Comparison of ENCODE assay signal across 17 cellular contexts in the genomic region with DNA sequence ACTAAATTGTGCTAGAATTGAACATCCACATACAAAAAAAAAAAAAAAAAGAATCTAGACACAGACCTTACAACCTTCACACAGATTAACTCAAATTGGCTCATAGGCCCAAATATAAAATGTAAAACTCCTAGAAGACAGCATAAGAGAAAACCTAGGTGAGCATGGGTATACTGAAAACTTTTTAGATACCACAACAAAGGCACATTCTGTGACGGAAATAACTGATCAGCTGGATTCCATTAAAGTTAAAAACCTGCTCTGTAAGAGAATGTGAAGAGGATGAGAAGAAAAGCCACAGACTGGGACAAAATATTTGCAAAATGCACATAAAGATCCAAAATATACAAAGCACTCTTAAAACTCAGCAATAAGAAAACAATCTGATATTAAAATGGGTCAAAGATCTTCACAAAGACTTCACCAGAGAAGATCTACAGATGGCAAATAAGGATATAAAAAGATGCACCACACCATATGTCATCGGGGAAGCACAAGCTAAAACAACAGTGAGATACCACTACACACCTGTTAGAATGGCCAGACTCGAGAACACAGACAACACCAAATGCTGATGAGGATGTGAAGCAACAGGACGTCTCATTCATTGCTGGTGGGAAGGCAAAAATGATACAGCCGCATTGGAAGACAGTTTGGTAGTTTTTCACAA.
A peak's percentile ranks its signal among the peaks of the same experiment; 100 is the strongest.
DNase-seq lines count a peak whose midpoint lies in the region; ATAC-seq and TF ChIP-seq lines count a peak whose summit lies in the region.
"Had no signal": no experiment of that assay in that cellular context is flagged by ENCODE, and none has a peak within 500 bp of the region (broad histone marks: within the 10 kb centered on the region; RNA-seq: fewer than 3 reads in every experiment).

No MANE protein-coding gene starts in this region.

- peak; percentile 33 for ATAC-seq in activated CD8-positive, alpha-beta T cell treated with anti-CD3 and anti-CD28 coated beads, Interleukin-2, amount 10 ng/mL, durations not matched to agents 7 days and 5 days
- ATAC-seq in gastroesophageal sphincter (no peak), HG03460 (IDR thresholded peaks at IDR 0.05; ENCODE audit: unreplicated experiment) (no peak), GM23338 (no peak)

- no peaks in the 10 kb centered on the region for H4K20me1 ChIP-seq in GM23338 (replicated peaks; ENCODE audit: insufficient read depth)
- H4K20me1 ChIP-seq: BLaER1 had no signal

- CTCF ChIA-PET in activated CD8-positive, alpha-beta T cell treated with anti-CD3 and anti-CD28 coated beads, Interleukin-2, amount 10 ng/mL, durations not matched to agents 7 days and 5 days (lab: Charles Lee): no interaction called here

- H3K27me3 ChIP-seq in gastroesophageal sphincter: no peaks in the 10 kb centered on the region
- no peaks in the 10 kb centered on the region for H3K27me3 ChIP-seq in GM23338 (ENCODE audit: insufficient read depth)
- H3K27me3 ChIP-seq: BLaER1 had no signal

- H3K9me3 Mint-ChIP-seq in activated naive CD4-positive, alpha-beta T cell treated with anti-CD3 and anti-CD28 coated beads, Interleukin-2, amount 50 U/mL, for 24 hours: peaks cover 8% of the 10 kb centered on the region
- peaks cover 5% of the 10 kb centered on the region for H3K9me3 Mint-ChIP-seq in activated CD8-positive, alpha-beta T cell treated with anti-CD3 and anti-CD28 coated beads, Interleukin-2, amount 10 ng/mL, durations not matched to agents 7 days and 5 days (ENCODE audit: insufficient read depth)
- H3K9me3 Mint-ChIP-seq in GM23338: no peaks in the 10 kb centered on the region
- H3K9me3 Mint-ChIP-seq: HFFc6 had no signal

- peak overlapping the region; percentile 0 for H3K27ac Mint-ChIP-seq in activated naive CD4-positive, alpha-beta T cell treated with anti-CD3 and anti-CD28 coated beads, Interleukin-2, amount 50 U/mL, for 24 hours
- no peak overlapping the region for H3K27ac Mint-ChIP-seq in activated CD8-positive, alpha-beta T cell treated with anti-CD3 and anti-CD28 coated beads, Interleukin-2, amount 10 ng/mL, durations not matched to agents 7 days and 5 days
- H3K27ac Mint-ChIP-seq in GM23338: no peak overlapping the region
- H3K27ac Mint-ChIP-seq: HFFc6 had no signal

- H3K4me3 Mint-ChIP-seq in activated naive CD4-positive, alpha-beta T cell treated with anti-CD3 and anti-CD28 coated beads, Interleukin-2, amount 50 U/mL, for 24 hours: no peak overlapping the region
- H3K4me3 Mint-ChIP-seq in activated CD8-positive, alpha-beta T cell treated with anti-CD3 and anti-CD28 coated beads, Interleukin-2, amount 10 ng/mL, durations not matched to agents 7 days and 5 days: no peak overlapping the region
- no peak overlapping the region for H3K4me3 Mint-ChIP-seq in GM23338
- H3K4me3 Mint-ChIP-seq: HFFc6 had no signal

- peaks cover 27% of the 10 kb centered on the region for H3K4me1 Mint-ChIP-seq in activated naive CD4-positive, alpha-beta T cell treated with anti-CD3 and anti-CD28 coated beads, Interleukin-2, amount 50 U/mL, for 24 hours
- peaks cover 10% of the 10 kb centered on the region for H3K4me1 Mint-ChIP-seq in activated CD8-positive, alpha-beta T cell treated with anti-CD3 and anti-CD28 coated beads, Interleukin-2, amount 10 ng/mL, durations not matched to agents 7 days and 5 days (ENCODE audit: low read depth)
- H3K4me1 Mint-ChIP-seq in GM23338: peaks cover 16% of the 10 kb centered on the region

- H3K4me1 ChIP-seq in gastroesophageal sphincter: no peaks in the 10 kb centered on the region
- no peaks in the 10 kb centered on the region for H3K4me1 ChIP-seq in GM23338 (ENCODE audit: insufficient read depth)
- H3K4me1 ChIP-seq: BLaER1 had no signal

- H3K27ac ChIP-seq in gastroesophageal sphincter (no peak overlapping the region), GM23338 (ENCODE audit: low read depth) (no peak overlapping the region)
- H3K27ac ChIP-seq: BLaER1, SK-N-MC had no signal

- no peak overlapping the region for H3K4me2 ChIP-seq in GM23338
- H3K4me2 ChIP-seq: BLaER1 had no signal

- TF ChIP-seq CTCF in gastroesophageal sphincter (IDR thresholded peaks at IDR 0.05) (no peak), GM23338 (conservative IDR thresholded peaks at IDR 0.05; ENCODE audit: low read depth in 2 of 2) (no peak)

- H3K36me3 ChIP-seq in gastroesophageal sphincter: no peaks in the 10 kb centered on the region
- no peaks in the 10 kb centered on the region for H3K36me3 ChIP-seq in GM23338 (ENCODE audit: insufficient read depth)
- H3K36me3 ChIP-seq: BLaER1 had no signal

- H3F3A ChIP-seq in GM23338 (replicated peaks; ENCODE audit: low read depth): no peaks in the 10 kb centered on the region

- no peaks in the 10 kb centered on the region for H3K9me2 ChIP-seq in GM23338 (ENCODE audit: insufficient read depth)

- H3K4me3 ChIP-seq in skeletal muscle cell (ENCODE audit: low read depth, low read length) (no peak overlapping the region), gastroesophageal sphincter (no peak overlapping the region), GM23338 (no peak overlapping the region)
- H3K4me3 ChIP-seq: BLaER1, SK-N-MC had no signal

- peaks cover 3% of the 10 kb centered on the region for H3K36me3 Mint-ChIP-seq in activated naive CD4-positive, alpha-beta T cell treated with anti-CD3 and anti-CD28 coated beads, Interleukin-2, amount 50 U/mL, for 24 hours
- H3K36me3 Mint-ChIP-seq in activated CD8-positive, alpha-beta T cell treated with anti-CD3 and anti-CD28 coated beads, Interleukin-2, amount 10 ng/mL, durations not matched to agents 7 days and 5 days (ENCODE audit: low read depth): no peaks in the 10 kb centered on the region
- H3K36me3 Mint-ChIP-seq in GM23338 (ENCODE audit: low read depth): no peaks in the 10 kb centered on the region

- no peak for DNase-seq in activated naive CD4-positive, alpha-beta T cell treated with Interleukin-2 at 50 U/mL for 16 hours
- DNase-seq in LHCN-M2 (ENCODE audit: low read depth): peak; percentile 70
- no peak for DNase-seq in activated CD8-positive, alpha-beta T cell treated with anti-CD3 and anti-CD28 coated beads, Interleukin-2, amount 10 ng/mL, durations not matched to agents 7 days and 5 days
- DNase-seq in skeletal muscle cell (ENCODE audit: low read depth): peak; percentile 11
- DNase-seq in GM23338 (ENCODE audit: low spot score): no peak
- DNase-seq: DMS153, EL, HFFc6, NCI-H187, NCI-H446, NCI-H748 treated with DMSO at 0.1 percent for 48 hours, Right ventricle myocardium superior had no signal

- TF ChIP-seq POLR2A in gastroesophageal sphincter (IDR thresholded peaks at IDR 0.05): no peak

- H3K27me3 Mint-ChIP-seq in activated naive CD4-positive, alpha-beta T cell treated with anti-CD3 and anti-CD28 coated beads, Interleukin-2, amount 50 U/mL, for 24 hours: no peaks in the 10 kb centered on the region
- peaks cover 8% of the 10 kb centered on the region for H3K27me3 Mint-ChIP-seq in activated CD8-positive, alpha-beta T cell treated with anti-CD3 and anti-CD28 coated beads, Interleukin-2, amount 10 ng/mL, durations not matched to agents 7 days and 5 days (ENCODE audit: low read depth)
- H3K27me3 Mint-ChIP-seq in GM23338 (ENCODE audit: insufficient read depth, low read depth, poor library complexity): peaks cover 3% of the 10 kb centered on the region

- no peaks in the 10 kb centered on the region for H3K9me3 ChIP-seq in gastroesophageal sphincter
- H3K9me3 ChIP-seq: BLaER1 had no signal

- 67 to 79% methylated on average over 3 to 5 of the region's 5 CpGs for WGBS in gastroesophageal sphincter (ENCODE audit: low coverage in 1 of 2), 2 donors

- TF ChIP-seq EP300 in gastroesophageal sphincter (IDR thresholded peaks at IDR 0.05): no peak

- POLR2A ChIA-PET in activated CD8-positive, alpha-beta T cell treated with anti-CD3 and anti-CD28 coated beads, Interleukin-2, amount 10 ng/mL, durations not matched to agents 7 days and 5 days (lab: Charles Lee): no interaction called here

- no peaks in the 10 kb centered on the region for H3K79me2 ChIP-seq in GM23338 (replicated peaks; ENCODE audit: insufficient read depth)

- H2AFZ ChIP-seq in GM23338: no peak overlapping the region

TF ChIP-seq in GM23338, 12 proteins besides CTCF, POLR2A, EP300 and RAD21 (continues in another document):
- no peak for TF ChIP-seq JUNB (IDR thresholded peaks at IDR 0.05; ENCODE audit: unreplicated experiment)

Comparison
In these comparisons a context has a peak if more than half of its experiments do, and no peak if none do; other contexts are left out.
1. DNase-seq: peak in LHCN-M2 (single experiment) and skeletal muscle cell (single experiment); none in activated naive CD4-positive, alpha-beta T cell treated with Interleukin-2 at 50 U/mL for 16 hours (single experiment), activated CD8-positive, alpha-beta T cell treated with anti-CD3 and anti-CD28 coated beads, Interleukin-2, amount 10 ng/mL, durations not matched to agents 7 days and 5 days (single experiment) and GM23338 (single experiment).